ENCODE assay signal across 13 cellular contexts in the genomic region with DNA sequence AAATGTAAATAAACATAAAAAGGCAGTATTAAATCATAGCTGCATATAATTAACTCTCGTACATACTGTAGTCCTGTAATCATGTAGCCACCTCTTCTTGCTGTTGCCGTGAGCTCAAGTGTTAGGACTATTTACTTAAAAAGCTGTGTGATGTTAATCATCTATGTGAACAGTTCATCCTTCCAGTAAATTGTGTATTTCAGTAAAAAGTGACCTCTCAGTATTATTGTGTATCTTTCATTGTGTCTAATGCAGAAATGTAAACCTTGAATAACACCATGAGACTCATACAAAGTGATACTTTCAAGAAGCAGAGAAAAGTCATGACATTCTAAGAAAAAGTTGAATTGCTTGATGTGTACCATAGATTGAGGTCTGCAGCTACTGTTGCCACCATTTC. TPM values are rescaled to one million over a fixed set of nuclear protein-coding genes. Genes with fewer than 3 reads are reported as not detected.
DNase-seq lines count a peak whose midpoint lies in the region; ATAC-seq and TF ChIP-seq lines count a peak whose summit lies in the region.
"Had no signal": no experiment of that assay in that cellular context is flagged by ENCODE, and none has a peak within 500 bp of the region (broad histone marks: within the 10 kb centered on the region; RNA-seq: fewer than 3 reads in every experiment).

No MANE protein-coding gene starts in this region.

- H3K9me3 ChIP-seq in CD4-positive, alpha-beta memory T cell (ENCODE audit: control insufficient read depth in 1 of 2, low read length in 2 of 2) = peaks cover 0 to 3% of the 10 kb centered on the region in 2 donors
- no peaks in the 10 kb centered on the region for H3K9me3 ChIP-seq in IMR-90 (ENCODE audit: control insufficient read depth, insufficient read depth, low read length)

- H3K27me3 ChIP-seq in CD4-positive, alpha-beta memory T cell (ENCODE audit: insufficient read depth, low read length) = no peaks in the 10 kb centered on the region
- H3K27me3 ChIP-seq in IMR-90 (ENCODE audit: control insufficient read depth, insufficient read depth, low read length) = no peaks in the 10 kb centered on the region

- no peak overlapping the region for H3K4me2 ChIP-seq in IMR-90 (ENCODE audit: low read depth, low read length)

- H3K36me3 ChIP-seq in CD4-positive, alpha-beta memory T cell (ENCODE audit: insufficient read depth, low read length) = no peaks in the 10 kb centered on the region
- H3K36me3 ChIP-seq in IMR-90 (ENCODE audit: control insufficient read depth, insufficient read depth, low read length) = no peaks in the 10 kb centered on the region

- peaks cover 29% of the 10 kb centered on the region for H3K4me1 Mint-ChIP-seq in activated CD8-positive, alpha-beta memory T cell treated with anti-CD3 and anti-CD28 coated beads, Interleukin-2, amount 10 ng/mL, durations not matched to agents 7 days and 5 days
- H3K4me1 Mint-ChIP-seq in CD4-positive, alpha-beta memory T cell = peaks cover 36 to 65% (median 53%) of the 10 kb centered on the region in 4 donors
- H3K4me1 Mint-ChIP-seq in activated T-helper 2 cell treated with anti-CD3 and anti-CD28 coated beads, Interferon-gamma antibody, Interleukin-2, Interleukin-4, amounts not matched to agents 10 μg/mL and 5 μg/mL and 100 μg/mL, durations not matched to agents 14 hours and 24 hours and 36 hours (ENCODE audit: low read depth) = peaks cover 26% of the 10 kb centered on the region

- CTCF ChIA-PET in activated CD8-positive, alpha-beta memory T cell treated with anti-CD3 and anti-CD28 coated beads, Interleukin-2, amount 10 ng/mL, durations not matched to agents 7 days and 5 days (lab: Charles Lee) = interaction anchor here (1.6 kb wide), 1 partner anchor 161 kb away, joined by 4 read pairs; no protein-coding TSS in a partner anchor
- CTCF ChIA-PET in CD4-positive, alpha-beta memory T cell (lab: Charles Lee; ENCODE audit: partially characterized antibody) = interaction anchor here (0.9 to 3.7 kb wide), 4 partner anchors 11 to 76 kb away, joined by 3 to 10 read pairs (median 7); no protein-coding TSS in a partner anchor
- CTCF ChIA-PET in IMR-90 (lab: Yijun Ruan, JAX) = interaction anchor here (0.6 kb wide), 3 partner anchors 10 to 249 kb away, joined by 3 read pairs; no protein-coding TSS in a partner anchor

- H3K79me1 ChIP-seq in IMR-90 (ENCODE audit: low read depth in 1 of 2, low read length in 2 of 2) = peaks cover 23 to 60% of the 10 kb centered on the region in 2 experiments

- no peak overlapping the region for H4K8ac ChIP-seq in IMR-90 (ENCODE audit: low read depth in 2 of 2, low read length in 2 of 2)

- TF ChIP-seq CTCF in IMR-90 (conservative IDR thresholded peaks at IDR 0.05; ENCODE audit: low read depth, low read length) (no peak), coronary artery (IDR thresholded peaks at IDR 0.05) (no peak)

- DNase-seq in activated CD8-positive, alpha-beta memory T cell treated with anti-CD3 and anti-CD28 coated beads, Interleukin-2, amount 10 ng/mL, durations not matched to agents 7 days and 5 days = no peak
- no peak for DNase-seq in activated CD8-positive, alpha-beta memory T cell treated with anti-CD3 and anti-CD28 coated beads, Interleukin-2, amount 50 U/mL, for 4 hours
- no peak for DNase-seq in CD4-positive, alpha-beta memory T cell
- no peak for DNase-seq in IMR-90
- no peak for DNase-seq in activated T-helper 2 cell treated with anti-CD3 and anti-CD28 coated beads, Interferon-gamma antibody, Interleukin-2, Interleukin-4, amounts not matched to agents 10 μg/mL and 5 μg/mL and 100 μg/mL, durations not matched to agents 14 hours and 24 hours and 36 hours (ENCODE audit: low spot score)
- DNase-seq in NCI-H526 treated with DMSO at 0.1 percent for 48 hours (lab: John Stamatoyannopoulos, UW) = no peak
- DNase-seq in coronary artery (ENCODE audit: low spot score) = no peak
- DNase-seq in stimulated activated CD4-positive, alpha-beta T cell treated with anti-CD3 and anti-CD28 coated beads, Interleukin-15, amount 100 ng/mL, for 24 hours = no peak
- DNase-seq: AML-193, HFFc6, NCI-H1436 treated with DMSO at 0.1 percent for 48 hours, NCI-H2107, NCI-H446 had no signal

- no peak overlapping the region for H3K27ac ChIP-seq in CD4-positive, alpha-beta memory T cell (ENCODE audit: low read depth, low read length)
- H3K27ac ChIP-seq in IMR-90 (ENCODE audit: insufficient read depth, low read length) (no peak overlapping the region), coronary artery (no peak overlapping the region)

- peak overlapping the region; percentile 11 for H3K27ac Mint-ChIP-seq in activated CD8-positive, alpha-beta memory T cell treated with anti-CD3 and anti-CD28 coated beads, Interleukin-2, amount 10 ng/mL, durations not matched to agents 7 days and 5 days
- peak overlapping the region in 4 of 7 donors; percentile 20 to 74 (median 52) for H3K27ac Mint-ChIP-seq in CD4-positive, alpha-beta memory T cell
- peak overlapping the region; percentile 1 for H3K27ac Mint-ChIP-seq in activated T-helper 2 cell treated with anti-CD3 and anti-CD28 coated beads, Interferon-gamma antibody, Interleukin-2, Interleukin-4, amounts not matched to agents 10 μg/mL and 5 μg/mL and 100 μg/mL, durations not matched to agents 14 hours and 24 hours and 36 hours
- H3K27ac Mint-ChIP-seq: HFFc6 had no signal

- H3K4ac ChIP-seq in IMR-90 (ENCODE audit: low read depth, low read length) = no peak overlapping the region

- H2AK5ac ChIP-seq in IMR-90 (ENCODE audit: low read depth, low read length) = no peak overlapping the region

- no TSS peak for BruUV-seq in IMR-90 (replicated peaks; lab: Mats Ljungman, UMichigan)

- TF ChIP-seq RAD21 in IMR-90 (IDR thresholded peaks at IDR 0.05; ENCODE audit: low read length) = no peak

- no peak overlapping the region for H3K4me3 ChIP-seq in CD4-positive, alpha-beta memory T cell (ENCODE audit: low read length in 2 of 2)
- no peak overlapping the region for H3K4me3 ChIP-seq in IMR-90 (ENCODE audit: insufficient read depth, low read depth, low read length)
- H3K4me3 ChIP-seq in coronary artery = no peak overlapping the region

- H2AK9ac ChIP-seq in IMR-90 (replicated peaks; ENCODE audit: low read depth, low read length, poor library complexity) = no peak overlapping the region

- H3K9ac ChIP-seq in IMR-90 (ENCODE audit: low read depth, low read length) = no peak overlapping the region

- H3K56ac ChIP-seq in IMR-90 (ENCODE audit: extremely low read depth, insufficient read depth, low read length) = no peak overlapping the region

- H2BK5ac ChIP-seq in IMR-90 (ENCODE audit: low read depth, low read length, poor library complexity, severe bottlenecking) = peak overlapping the region; percentile 45

- H3K4me1 ChIP-seq in CD4-positive, alpha-beta memory T cell (ENCODE audit: insufficient read depth, low read length) = peaks cover 39% of the 10 kb centered on the region
- H3K4me1 ChIP-seq in IMR-90 (ENCODE audit: control insufficient read depth, insufficient read depth, low read length) = peaks cover 2% of the 10 kb centered on the region

- H3K9me1 ChIP-seq in IMR-90 (ENCODE audit: insufficient read depth, low read length) = no peaks in the 10 kb centered on the region; the same call in 1 of the 2 replicates

- no peak overlapping the region for H2BK20ac ChIP-seq in IMR-90 (ENCODE audit: low read depth, low read length)

- H3K36me3 Mint-ChIP-seq in activated CD8-positive, alpha-beta memory T cell treated with anti-CD3 and anti-CD28 coated beads, Interleukin-2, amount 10 ng/mL, durations not matched to agents 7 days and 5 days = peaks cover 52% of the 10 kb centered on the region
- peaks cover 37 to 42% of the 10 kb centered on the region in 2 donors for H3K36me3 Mint-ChIP-seq in CD4-positive, alpha-beta memory T cell
- H3K36me3 Mint-ChIP-seq in activated T-helper 2 cell treated with anti-CD3 and anti-CD28 coated beads, Interferon-gamma antibody, Interleukin-2, Interleukin-4, amounts not matched to agents 10 μg/mL and 5 μg/mL and 100 μg/mL, durations not matched to agents 14 hours and 24 hours and 36 hours (ENCODE audit: low read depth) = peaks cover 41% of the 10 kb centered on the region

- H2BK120ac ChIP-seq in IMR-90 (ENCODE audit: low read depth, low read length) = no peak overlapping the region

- no peak overlapping the region for H3K23ac ChIP-seq in IMR-90 (ENCODE audit: low read depth, low read length)

- POLR2A ChIA-PET in CD4-positive, alpha-beta memory T cell (lab: Charles Lee; ENCODE audit: partially characterized antibody) = interaction anchor here (1.0 to 2.4 kb wide), 4 partner anchors 14 to 38 kb away, joined by 3 to 9 read pairs (median 4); a partner anchor contains a TSS
- POLR2A ChIA-PET in IMR-90 (lab: Charles Lee; ENCODE audit: unreplicated experiment) = no interaction called here

- peaks cover 6% of the 10 kb centered on the region; the same call in 1 of the 2 replicates for H4K20me1 ChIP-seq in IMR-90 (ENCODE audit: insufficient read depth, low read length)

- no peak overlapping the region for H2BK15ac ChIP-seq in IMR-90 (ENCODE audit: low read depth, low read length)

- dilution Hi-C loops in IMR-90 (cut with HindIII; ENCODE audit: low sequenced_read_pairs, unreplicated experiment) = no loop called here

- H4K91ac ChIP-seq in IMR-90 (ENCODE audit: insufficient read depth, low read depth, low read length) = no peak overlapping the region

- in situ Hi-C loops in IMR-90 (cut with MboI; ENCODE audit: low sequenced_read_pairs) = no loop called here

- ATAC-seq in activated CD8-positive, alpha-beta memory T cell treated with anti-CD3 and anti-CD28 coated beads, Interleukin-2, amount 10 ng/mL, durations not matched to agents 7 days and 5 days = no peak
- no peak for ATAC-seq in IMR-90 (ENCODE audit: low read depth)

- peak overlapping the region; percentile 48; the same call in 1 of the 2 replicates for H3K14ac ChIP-seq in IMR-90 (replicated peaks; ENCODE audit: low read depth, low read length)

- peaks cover 16% of the 10 kb centered on the region for H3K9me3 Mint-ChIP-seq in activated CD8-positive, alpha-beta memory T cell treated with anti-CD3 and anti-CD28 coated beads, Interleukin-2, amount 10 ng/mL, durations not matched to agents 7 days and 5 days (ENCODE audit: low read depth)
- peaks cover 0 to 17% (median 10%) of the 10 kb centered on the region in 8 donors for H3K9me3 Mint-ChIP-seq in CD4-positive, alpha-beta memory T cell
- H3K9me3 Mint-ChIP-seq in activated T-helper 2 cell treated with anti-CD3 and anti-CD28 coated beads, Interferon-gamma antibody, Interleukin-2, Interleukin-4, amounts not matched to agents 10 μg/mL and 5 μg/mL and 100 μg/mL, durations not matched to agents 14 hours and 24 hours and 36 hours = peaks cover 24% of the 10 kb centered on the region

- H3K27me3 Mint-ChIP-seq in activated CD8-positive, alpha-beta memory T cell treated with anti-CD3 and anti-CD28 coated beads, Interleukin-2, amount 10 ng/mL, durations not matched to agents 7 days and 5 days = no peaks in the 10 kb centered on the region
- no peaks in the 10 kb centered on the region for H3K27me3 Mint-ChIP-seq in CD4-positive, alpha-beta memory T cell
- H3K27me3 Mint-ChIP-seq in activated T-helper 2 cell treated with anti-CD3 and anti-CD28 coated beads, Interferon-gamma antibody, Interleukin-2, Interleukin-4, amounts not matched to agents 10 μg/mL and 5 μg/mL and 100 μg/mL, durations not matched to agents 14 hours and 24 hours and 36 hours (ENCODE audit: low read depth) = no peaks in the 10 kb centered on the region

- H2AFZ ChIP-seq in IMR-90 (replicated peaks; ENCODE audit: low read length, poor library complexity) = no peak overlapping the region

- no peak for TF ChIP-seq POLR2A in IMR-90 (IDR thresholded peaks at IDR 0.05; ENCODE audit: low read depth, low read length)

- no peak overlapping the region for H3K4me3 Mint-ChIP-seq in activated CD8-positive, alpha-beta memory T cell treated with anti-CD3 and anti-CD28 coated beads, Interleukin-2, amount 10 ng/mL, durations not matched to agents 7 days and 5 days
- H3K4me3 Mint-ChIP-seq in CD4-positive, alpha-beta memory T cell = no peak overlapping the region
- no peak overlapping the region for H3K4me3 Mint-ChIP-seq in activated T-helper 2 cell treated with anti-CD3 and anti-CD28 coated beads, Interferon-gamma antibody, Interleukin-2, Interleukin-4, amounts not matched to agents 10 μg/mL and 5 μg/mL and 100 μg/mL, durations not matched to agents 14 hours and 24 hours and 36 hours (ENCODE audit: low read depth)
- H3K4me3 Mint-ChIP-seq: HFFc6 had no signal

- H4K5ac ChIP-seq in IMR-90 (ENCODE audit: low read depth, low read length) = no peak overlapping the region

- no peak overlapping the region for H3K18ac ChIP-seq in IMR-90 (ENCODE audit: low read depth, low read length)

- intact Hi-C loops in CD4-positive, alpha-beta memory T cell (cut with micrococcal nuclease) = loop anchor here (2.0 kb wide), 1 partner anchor 23 kb away; no protein-coding TSS in a partner anchor
- intact Hi-C loops in IMR-90 (cut with micrococcal nuclease) = no loop called here
- intact Hi-C loops in activated T-helper 2 cell treated with anti-CD3 and anti-CD28 coated beads, Interferon-gamma antibody, Interleukin-2, Interleukin-4, amounts not matched to agents 10 μg/mL and 5 μg/mL and 100 μg/mL, durations not matched to agents 14 hours and 24 hours and 36 hours (cut with micrococcal nuclease) = no loop called here

- no CpG with 5 or more reads among the region's 2 CpGs for WGBS in IMR-90 (ENCODE audit: extremely low coverage in 2 of 2, insufficient read length in 1 of 2), 2 experiments

RNA-seq across cellular contexts. Expression of a gene that starts 38.0 kb away (rescaled TPM):
- total RNA-seq in activated CD8-positive, alpha-beta memory T cell treated with anti-CD3 and anti-CD28 coated beads, Interleukin-2, amount 10 ng/mL, durations not matched to agents 7 days and 5 days = 100 to 1,000 TPM; 124 to 206 TPM
- total RNA-seq in CD4-positive, alpha-beta memory T cell = 100 to 1,000 TPM; 365 to 374 TPM
- 100 to 1,000 TPM; 525 to 613 TPM for polyA plus RNA-seq in CD4-positive, alpha-beta memory T cell
- total RNA-seq in IMR-90 (2012; rRNA removed) = 137 and 212 TPM in 2 replicates
- polyA plus RNA-seq in IMR-90 (2012; rRNA removed) = 138 and 153 TPM in 2 replicates
- polyA plus RNA-seq in IMR-90 (2012; cell fraction: cytosol; rRNA removed) = 10.8 and 15.8 TPM in 2 replicates
- polyA plus RNA-seq in IMR-90 (2012; cell fraction: nucleus; rRNA removed; ENCODE audit: low replicate concordance) = 20.6 and 239 TPM in 2 replicates
- 37.8 and 47.4 TPM in 2 replicates for total RNA-seq in activated T-helper 2 cell treated with anti-CD3 and anti-CD28 coated beads, Interferon-gamma antibody, Interleukin-2, Interleukin-4, amounts not matched to agents 10 μg/mL and 5 μg/mL and 100 μg/mL, durations not matched to agents 14 hours and 24 hours and 36 hours

Comparison
In these comparisons a context has a peak if more than half of its experiments do, and no peak if none do; other contexts are left out.
1. H3K27ac Mint-ChIP-seq: peak in every context shown above with its lines; median percentile 52 in CD4-positive, alpha-beta memory T cell; 11 in activated CD8-positive, alpha-beta memory T cell treated with anti-CD3 and anti-CD28 coated beads, Interleukin-2, amount 10 ng/mL, durations not matched to agents 7 days and 5 days; 1 in activated T-helper 2 cell treated with anti-CD3 and anti-CD28 coated beads, Interferon-gamma antibody, Interleukin-2, Interleukin-4, amounts not matched to agents 10 μg/mL and 5 μg/mL and 100 μg/mL, durations not matched to agents 14 hours and 24 hours and 36 hours.